Comparison of ENCODE assay signal across 19 cellular contexts in genomic region chr1:14650951-14651350, GRCh38. TPM values are rescaled to one million over a fixed set of nuclear protein-coding genes. Genes with fewer than 3 reads are reported as not detected.
DNase-seq lines count a peak whose midpoint lies in the region; ATAC-seq and TF ChIP-seq lines count a peak whose summit lies in the region.
"Had no signal": no experiment of that assay in that cellular context is flagged by ENCODE, and none has a peak within 500 bp of the region (broad histone marks: within the 10 kb centered on the region; RNA-seq: fewer than 3 reads in every experiment).

No MANE protein-coding gene starts in this region.

- H3K36me3 ChIP-seq in neural progenitor cell = no peaks in the 10 kb centered on the region
- H3K36me3 ChIP-seq: BE2C, HAP-1, Peyer's patch had no signal

- DNase-seq in Ammon's horn (ENCODE audit: low spot score) (peak; percentile 15), globus pallidus (ENCODE audit: low spot score) (peak; percentile 51), neural progenitor cell (ENCODE audit: low spot score) (no peak), DMS114 treated with DMSO at 0.1 percent for 48 hours (lab: John Stamatoyannopoulos, UW; ENCODE audit: unreplicated experiment) (no peak), WTC11 (ENCODE audit: low spot score) (no peak)
- DNase-seq in stimulated activated CD4-positive, alpha-beta T cell treated with anti-CD3 and anti-CD28 coated beads, Interleukin-12 subunit alpha, Interleukin-12 subunit beta, amount 100 ng/mL, for 4 hours = no peak
- DNase-seq: BE2C, COR-L47, DMS79 treated with DMSO at 0.1 percent for 48 hours, GM23248, KG1, NCI-H1694, NCI-H2081, NCI-H2171 treated with DMSO at 0.1 percent for 48 hours, NCI-H526, Peyer's patch had no signal

- H3K4me1 Mint-ChIP-seq in brain (peaks cover 80% of the 10 kb centered on the region), neural progenitor cell (peaks cover 43% of the 10 kb centered on the region), WTC11 (peaks cover 16% of the 10 kb centered on the region)

- POLR2A ChIA-PET in WTC11 (lab: Charles Lee) = no interaction called here

- H3K9me3 ChIP-seq in neural progenitor cell (ENCODE audit: low read depth) = no peaks in the 10 kb centered on the region
- H3K9me3 ChIP-seq: BE2C, HAP-1, Peyer's patch had no signal

- H3K4me3 ChIP-seq in neural progenitor cell = no peak overlapping the region
- H3K4me3 ChIP-seq: GM23248, HAP-1, Peyer's patch had no signal

- H3K9ac ChIP-seq in neural progenitor cell = no peak overlapping the region
- H3K9ac ChIP-seq: GM23248 had no signal

- H4K20me1 ChIP-seq in neural progenitor cell (ENCODE audit: low read depth) = peaks cover 11% of the 10 kb centered on the region

- H3K9me3 Mint-ChIP-seq in brain (peaks cover 0 to 3% (median 0%) of the 10 kb centered on the region in 5 experiments), neural progenitor cell (peaks cover under 1% of the 10 kb centered on the region), WTC11 (peaks cover 2% of the 10 kb centered on the region; the same call in 1 of the 2 replicates)

- H3K36me3 Mint-ChIP-seq in brain = no peaks in the 10 kb centered on the region
- no peaks in the 10 kb centered on the region for H3K36me3 Mint-ChIP-seq in neural progenitor cell
- H3K36me3 Mint-ChIP-seq in WTC11 = no peaks in the 10 kb centered on the region

- ATAC-seq in HG02798 (IDR thresholded peaks at IDR 0.05; ENCODE audit: poor library complexity, unreplicated experiment) = no peak
- no peak for ATAC-seq in WTC11

- peak overlapping the region in 3 of 5 experiments; percentile 17 to 54 (median 31) for H3K27ac Mint-ChIP-seq in brain
- H3K27ac Mint-ChIP-seq in neural progenitor cell = no peak overlapping the region
- H3K27ac Mint-ChIP-seq in WTC11 = no peak overlapping the region

- H3K27me3 Mint-ChIP-seq in brain (peaks cover 3% of the 10 kb centered on the region), neural progenitor cell (ENCODE audit: insufficient read depth, low read depth) (peaks cover 5% of the 10 kb centered on the region), WTC11 (ENCODE audit: low read depth) (no peaks in the 10 kb centered on the region)

- no peak overlapping the region for H3K4me3 Mint-ChIP-seq in brain
- H3K4me3 Mint-ChIP-seq in neural progenitor cell = no peak overlapping the region
- H3K4me3 Mint-ChIP-seq in WTC11 = no peak overlapping the region

- peak overlapping the region; percentile 8 for H3K4me2 ChIP-seq in neural progenitor cell

- H3K27ac ChIP-seq in neural progenitor cell = no peak overlapping the region
- H3K27ac ChIP-seq: GM23248, Peyer's patch had no signal

- H2AFZ ChIP-seq in neural progenitor cell (replicated peaks) = no peak overlapping the region
- H2AFZ ChIP-seq: GM23248 had no signal

- H3F3A ChIP-seq in neural progenitor cell (ENCODE audit: low read depth) = no peaks in the 10 kb centered on the region

- H3K79me2 ChIP-seq in neural progenitor cell (ENCODE audit: low read depth) = peaks cover 22% of the 10 kb centered on the region

- TF ChIP-seq CTCF in brain (conservative IDR thresholded peaks at IDR 0.05) = no peak
- TF ChIP-seq CTCF in neural progenitor cell (IDR thresholded peaks at IDR 0.05) = no peak
- TF ChIP-seq CTCF in WTC11 (IDR thresholded peaks at IDR 0.05) = no peak

- no peaks in the 10 kb centered on the region for H3K27me3 ChIP-seq in neural progenitor cell
- H3K27me3 ChIP-seq: BE2C, Peyer's patch had no signal

- CTCF ChIA-PET in WTC11 (lab: Charles Lee) = no interaction called here

- peaks cover 30% of the 10 kb centered on the region for H3K4me1 ChIP-seq in neural progenitor cell
- H3K4me1 ChIP-seq: BE2C, HAP-1, Peyer's patch had no signal

TF ChIP-seq in WTC11, 78 proteins besides CTCF, POLR2A, EP300 and RAD21 (continues in another document):
- TF ChIP-seq, protein P1, sequence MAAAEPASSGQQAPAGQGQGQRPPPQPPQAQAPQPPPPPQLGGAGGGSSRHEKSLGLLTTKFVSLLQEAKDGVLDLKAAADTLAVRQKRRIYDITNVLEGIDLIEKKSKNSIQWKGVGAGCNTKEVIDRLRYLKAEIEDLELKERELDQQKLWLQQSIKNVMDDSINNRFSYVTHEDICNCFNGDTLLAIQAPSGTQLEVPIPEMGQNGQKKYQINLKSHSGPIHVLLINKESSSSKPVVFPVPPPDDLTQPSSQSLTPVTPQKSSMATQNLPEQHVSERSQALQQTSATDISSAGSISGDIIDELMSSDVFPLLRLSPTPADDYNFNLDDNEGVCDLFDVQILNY (CRISPR knock-in tag; IDR thresholded peaks at IDR 0.05) = no peak
- TF ChIP-seq NFE2L1 (CRISPR knock-in tag; IDR thresholded peaks at IDR 0.05) (no peak), ELF4 (CRISPR knock-in tag; IDR thresholded peaks at IDR 0.05; ENCODE audit: low read depth) (no peak), CREM (CRISPR knock-in tag; IDR thresholded peaks at IDR 0.05) (no peak), HMGA2 (CRISPR knock-in tag; IDR thresholded peaks at IDR 0.05) (no peak), MLX (CRISPR knock-in tag; IDR thresholded peaks at IDR 0.05) (no peak), ZNF219 (CRISPR knock-in tag; IDR thresholded peaks at IDR 0.05; ENCODE audit: borderline replicate concordance) (no peak), NFATC4 (CRISPR knock-in tag; IDR thresholded peaks at IDR 0.05) (no peak), MAX (CRISPR knock-in tag; IDR thresholded peaks at IDR 0.05) (no peak), SP1 (CRISPR knock-in tag; conservative IDR thresholded peaks at IDR 0.05) (no peak), ZBTB43 (CRISPR knock-in tag; IDR thresholded peaks at IDR 0.05) (no peak), IRF1 (CRISPR knock-in tag; IDR thresholded peaks at IDR 0.05) (no peak)
- TF ChIP-seq, protein P2, sequence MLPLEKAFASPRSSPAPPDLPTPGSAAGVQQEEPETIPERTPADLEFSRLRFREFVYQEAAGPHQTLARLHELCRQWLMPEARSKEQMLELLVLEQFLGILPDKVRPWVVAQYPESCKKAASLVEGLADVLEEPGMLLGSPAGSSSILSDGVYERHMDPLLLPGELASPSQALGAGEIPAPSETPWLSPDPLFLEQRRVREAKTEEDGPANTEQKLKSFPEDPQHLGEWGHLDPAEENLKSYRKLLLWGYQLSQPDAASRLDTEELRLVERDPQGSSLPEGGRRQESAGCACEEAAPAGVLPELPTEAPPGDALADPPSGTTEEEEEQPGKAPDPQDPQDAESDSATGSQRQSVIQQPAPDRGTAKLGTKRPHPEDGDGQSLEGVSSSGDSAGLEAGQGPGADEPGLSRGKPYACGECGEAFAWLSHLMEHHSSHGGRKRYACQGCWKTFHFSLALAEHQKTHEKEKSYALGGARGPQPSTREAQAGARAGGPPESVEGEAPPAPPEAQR (CRISPR knock-in tag; IDR thresholded peaks at IDR 0.05) = no peak
- TF ChIP-seq, protein P3, sequence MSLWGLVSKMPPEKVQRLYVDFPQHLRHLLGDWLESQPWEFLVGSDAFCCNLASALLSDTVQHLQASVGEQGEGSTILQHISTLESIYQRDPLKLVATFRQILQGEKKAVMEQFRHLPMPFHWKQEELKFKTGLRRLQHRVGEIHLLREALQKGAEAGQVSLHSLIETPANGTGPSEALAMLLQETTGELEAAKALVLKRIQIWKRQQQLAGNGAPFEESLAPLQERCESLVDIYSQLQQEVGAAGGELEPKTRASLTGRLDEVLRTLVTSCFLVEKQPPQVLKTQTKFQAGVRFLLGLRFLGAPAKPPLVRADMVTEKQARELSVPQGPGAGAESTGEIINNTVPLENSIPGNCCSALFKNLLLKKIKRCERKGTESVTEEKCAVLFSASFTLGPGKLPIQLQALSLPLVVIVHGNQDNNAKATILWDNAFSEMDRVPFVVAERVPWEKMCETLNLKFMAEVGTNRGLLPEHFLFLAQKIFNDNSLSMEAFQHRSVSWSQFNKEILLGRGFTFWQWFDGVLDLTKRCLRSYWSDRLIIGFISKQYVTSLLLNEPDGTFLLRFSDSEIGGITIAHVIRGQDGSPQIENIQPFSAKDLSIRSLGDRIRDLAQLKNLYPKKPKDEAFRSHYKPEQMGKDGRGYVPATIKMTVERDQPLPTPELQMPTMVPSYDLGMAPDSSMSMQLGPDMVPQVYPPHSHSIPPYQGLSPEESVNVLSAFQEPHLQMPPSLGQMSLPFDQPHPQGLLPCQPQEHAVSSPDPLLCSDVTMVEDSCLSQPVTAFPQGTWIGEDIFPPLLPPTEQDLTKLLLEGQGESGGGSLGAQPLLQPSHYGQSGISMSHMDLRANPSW (CRISPR knock-in tag; conservative IDR thresholded peaks at IDR 0.05; ENCODE audit: low read depth) = no peak
- TF ChIP-seq, protein P4, sequence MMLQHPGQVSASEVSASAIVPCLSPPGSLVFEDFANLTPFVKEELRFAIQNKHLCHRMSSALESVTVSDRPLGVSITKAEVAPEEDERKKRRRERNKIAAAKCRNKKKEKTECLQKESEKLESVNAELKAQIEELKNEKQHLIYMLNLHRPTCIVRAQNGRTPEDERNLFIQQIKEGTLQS (CRISPR knock-in tag; conservative IDR thresholded peaks at IDR 0.05) = no peak

RNA-seq across cellular contexts. Expression of gene KAZN, which starts 52.5 kb away (rescaled TPM):
- polyA plus RNA-seq in brain (ENCODE audit: insufficient read depth, low read depth, low replicate concordance) = 19.0 TPM
- total RNA-seq in neural progenitor cell (ENCODE audit: low replicate concordance) (6.1 and 9.1 TPM in 2 replicates), WTC11 (2021) (13.7 to 19.9 TPM (median 16.2 TPM) in 3 replicates)

Comparison
In these comparisons a context has a peak if more than half of its experiments do, and no peak if none do; other contexts are left out.
1. DNase-seq: peak in Ammon's horn (single experiment) and globus pallidus (single experiment); none in neural progenitor cell (single experiment), stimulated activated CD4-positive, alpha-beta T cell treated with anti-CD3 and anti-CD28 coated beads, Interleukin-12 subunit alpha, Interleukin-12 subunit beta, amount 100 ng/mL, for 4 hours (single experiment), DMS114 treated with DMSO at 0.1 percent for 48 hours (single experiment) and WTC11 (single experiment).
2. H3K27ac Mint-ChIP-seq: peak in brain (3 of 5); none in neural progenitor cell (single experiment) and WTC11 (single experiment).